In genomic region chr15:38251726-38252480, GRCh38 we compare ENCODE assay signal across 1 cellular context.
TF ChIP-seq lines count a peak whose summit lies in the region.

No MANE protein-coding gene starts in this region.

TF ChIP-seq in HCT116, 20 proteins besides CTCF, POLR2A, EP300 and RAD21 (continued from another document):
- peak; percentile 58 for TF ChIP-seq EGR1 (IDR thresholded peaks at IDR 0.05; ENCODE audit: low read depth)
- TF ChIP-seq JUND (IDR thresholded peaks at IDR 0.05): 0 out of 2 replicates have a peak, but pooled peaks have one; percentile 22
- peak; percentile 37 for TF ChIP-seq SIN3A (IDR thresholded peaks at IDR 0.05; ENCODE audit: low read depth)
- TF ChIP-seq EZH2phosphoT487 (IDR thresholded peaks at IDR 0.05; ENCODE audit: borderline replicate concordance): no peak
- no peak for TF ChIP-seq EZH2 (IDR thresholded peaks at IDR 0.05)
- TF ChIP-seq SP1 (IDR thresholded peaks at IDR 0.05; ENCODE audit: low read depth): peak; percentile 48
- TF ChIP-seq SRF (IDR thresholded peaks at IDR 0.05; ENCODE audit: low read depth): no peak
- no peak for TF ChIP-seq FOSL1 (IDR thresholded peaks at IDR 0.05; ENCODE audit: low read depth)
